In genomic region chr3:19506171-19506570, GRCh38 we compare ENCODE assay signal across 18 cellular contexts.
A peak's percentile ranks its signal among the peaks of the same experiment; 100 is the strongest.
DNase-seq lines count a peak whose midpoint lies in the region; ATAC-seq and TF ChIP-seq lines count a peak whose summit lies in the region.
"Had no signal": no experiment of that assay in that cellular context is flagged by ENCODE, and none has a peak within 500 bp of the region (broad histone marks: within the 10 kb centered on the region; RNA-seq: fewer than 3 reads in every experiment).

No MANE protein-coding gene starts in this region.

- H3F3A ChIP-seq in MM.1S (ENCODE audit: insufficient read depth, low read length): peaks cover 12% of the 10 kb centered on the region; the same call in 1 of the 2 replicates

- H3K27me3 Mint-ChIP-seq in memory B cell: no peaks in the 10 kb centered on the region
- no peaks in the 10 kb centered on the region for H3K27me3 Mint-ChIP-seq in chondrocyte (ENCODE audit: low read depth)
- H3K27me3 Mint-ChIP-seq: CD4-positive, CD25-positive, alpha-beta regulatory T cell; IgD-negative memory B cell had no signal

- peak overlapping the region; percentile 3; the same call in 1 of the 2 replicates for H3K9ac ChIP-seq in MM.1S (ENCODE audit: low read length)

- TF ChIP-seq CTCF in MM.1S (IDR thresholded peaks at IDR 0.05; ENCODE audit: low read length): no peak
- TF ChIP-seq CTCF in upper lobe of right lung (IDR thresholded peaks at IDR 0.05): no peak
- TF ChIP-seq CTCF in chondrocyte (IDR thresholded peaks at IDR 0.05): no peak

- ATAC-seq in GM19395 (IDR thresholded peaks at IDR 0.05; ENCODE audit: unreplicated experiment): peak; percentile 44
- no peak for ATAC-seq in memory B cell (ENCODE audit: low read depth)
- ATAC-seq in upper lobe of right lung: no peak
- ATAC-seq: Panc1 had no signal

- intact Hi-C loops in upper lobe of right lung (cut with DNase I): no loop called here

- H3K9me2 ChIP-seq in MM.1S (replicated peaks; ENCODE audit: insufficient read depth, low read length): no peaks in the 10 kb centered on the region

- no peaks in the 10 kb centered on the region for H3K79me2 ChIP-seq in MM.1S (ENCODE audit: low read length)

- no peak overlapping the region for H3K4me3 ChIP-seq in MM.1S (ENCODE audit: low read length)
- no peak overlapping the region for H3K4me3 ChIP-seq in upper lobe of right lung
- H3K4me3 ChIP-seq in SJCRH30: no peak overlapping the region
- H3K4me3 ChIP-seq: SJSA1 had no signal

- H3K4me1 ChIP-seq in MM.1S (ENCODE audit: low read length) (peaks cover 23% of the 10 kb centered on the region), upper lobe of right lung (no peaks in the 10 kb centered on the region), SJCRH30 (no peaks in the 10 kb centered on the region)
- H3K4me1 ChIP-seq: SJSA1 had no signal

- H2AFZ ChIP-seq in MM.1S (ENCODE audit: low read length): peak overlapping the region; percentile 72

- H3K27ac ChIP-seq in MM.1S (ENCODE audit: low read length) (peak overlapping the region; percentile 71; the same call in 1 of the 2 replicates), upper lobe of right lung (no peak overlapping the region), SJCRH30 (no peak overlapping the region)
- H3K27ac ChIP-seq: SJSA1 had no signal

- H3K4me1 Mint-ChIP-seq in memory B cell: peaks cover 23% of the 10 kb centered on the region
- H3K4me1 Mint-ChIP-seq in chondrocyte (ENCODE audit: low read depth): no peaks in the 10 kb centered on the region
- H3K4me1 Mint-ChIP-seq: CD4-positive, CD25-positive, alpha-beta regulatory T cell had no signal

- peak; percentile 76 for DNase-seq in MM.1S
- DNase-seq in memory B cell (ENCODE audit: low spot score in 2 of 2): no peak
- no peak for DNase-seq in upper lobe of right lung
- DNase-seq in SJCRH30: no peak
- no peak for DNase-seq in chondrocyte (ENCODE audit: low spot score)
- DNase-seq in NCI-H146 (lab: John Stamatoyannopoulos, UW): no peak
- DNase-seq: CD4-positive, CD25-positive, alpha-beta regulatory T cell; DMS79; Karpas-422; NCI-H187 treated with DMSO at 0.1 percent for 48 hours; NCI-H2107; NCI-H446 treated with DMSO at 0.1 percent for 48 hours; NCI-H69; T-helper 1 cell had no signal

- no peaks in the 10 kb centered on the region for H3K36me3 ChIP-seq in MM.1S (replicated peaks; ENCODE audit: insufficient read depth, low read length)
- H3K36me3 ChIP-seq in upper lobe of right lung: no peaks in the 10 kb centered on the region
- no peaks in the 10 kb centered on the region for H3K36me3 ChIP-seq in SJCRH30
- H3K36me3 ChIP-seq: SJSA1 had no signal

- no peaks in the 10 kb centered on the region for H4K20me1 ChIP-seq in MM.1S (ENCODE audit: insufficient read depth, low read length)

- H3K9me3 ChIP-seq in MM.1S (replicated peaks; ENCODE audit: insufficient read depth, low read length) (no peaks in the 10 kb centered on the region), upper lobe of right lung (no peaks in the 10 kb centered on the region), SJCRH30 (replicated peaks) (no peaks in the 10 kb centered on the region)
- H3K9me3 ChIP-seq: SJSA1 had no signal

- H3K27ac Mint-ChIP-seq in memory B cell (peak overlapping the region; percentile 73), chondrocyte (ENCODE audit: unreplicated experiment) (no peak overlapping the region)
- H3K27ac Mint-ChIP-seq: CD4-positive, CD25-positive, alpha-beta regulatory T cell had no signal

- no peaks in the 10 kb centered on the region for H3K27me3 ChIP-seq in MM.1S (replicated peaks; ENCODE audit: insufficient read depth, low read length)
- H3K27me3 ChIP-seq in upper lobe of right lung: no peaks in the 10 kb centered on the region
- H3K27me3 ChIP-seq in SJCRH30: no peaks in the 10 kb centered on the region
- H3K27me3 ChIP-seq: SJSA1 had no signal

- H3K36me3 Mint-ChIP-seq in memory B cell (peaks cover 3% of the 10 kb centered on the region), chondrocyte (ENCODE audit: low read depth) (no peaks in the 10 kb centered on the region)
- H3K36me3 Mint-ChIP-seq: CD4-positive, CD25-positive, alpha-beta regulatory T cell; IgD-negative memory B cell had no signal

- H3K9me3 Mint-ChIP-seq in memory B cell (no peaks in the 10 kb centered on the region), chondrocyte (ENCODE audit: low read depth) (no peaks in the 10 kb centered on the region)

- peak overlapping the region; percentile 49 for H3K4me2 ChIP-seq in MM.1S (ENCODE audit: low read depth, low read length)

- H3K4me3 Mint-ChIP-seq in memory B cell (no peak overlapping the region), chondrocyte (ENCODE audit: unreplicated experiment) (no peak overlapping the region)
- H3K4me3 Mint-ChIP-seq: CD4-positive, CD25-positive, alpha-beta regulatory T cell; IgD-negative memory B cell had no signal
